ENCODE assay signal across 1 cellular context in the genomic region with DNA sequence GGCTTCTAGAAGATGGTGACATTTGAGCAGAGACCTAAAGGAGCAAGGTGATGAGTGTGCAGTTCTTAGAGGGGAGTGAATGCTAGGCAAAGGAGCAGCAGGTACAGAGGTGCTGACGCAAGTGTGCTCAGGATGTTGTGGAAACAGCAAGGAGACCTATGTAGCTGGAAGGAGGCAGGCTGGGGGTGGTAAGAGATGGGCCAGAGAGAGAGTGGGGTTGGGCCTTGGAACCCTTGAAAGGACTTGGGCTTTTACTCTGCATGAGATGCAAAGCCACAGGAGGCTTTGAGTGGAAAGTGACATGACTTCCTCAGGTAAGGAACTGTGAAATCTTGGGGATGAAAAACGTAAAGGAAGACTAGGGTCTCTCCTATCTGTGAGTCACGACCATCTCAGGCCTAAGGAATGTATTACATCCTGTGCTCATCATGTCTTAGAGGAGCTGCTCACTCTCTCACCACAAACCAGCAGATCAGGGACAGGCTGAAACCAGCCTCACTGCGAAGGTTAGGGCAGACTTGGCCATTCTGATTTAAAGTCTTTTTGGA.
TF ChIP-seq lines count a peak whose summit lies in the region.

No MANE protein-coding gene starts in this region.

TF ChIP-seq in GM23338, 12 proteins besides CTCF, POLR2A, EP300 and RAD21 (continued from another document):
- TF ChIP-seq, protein P1, sequence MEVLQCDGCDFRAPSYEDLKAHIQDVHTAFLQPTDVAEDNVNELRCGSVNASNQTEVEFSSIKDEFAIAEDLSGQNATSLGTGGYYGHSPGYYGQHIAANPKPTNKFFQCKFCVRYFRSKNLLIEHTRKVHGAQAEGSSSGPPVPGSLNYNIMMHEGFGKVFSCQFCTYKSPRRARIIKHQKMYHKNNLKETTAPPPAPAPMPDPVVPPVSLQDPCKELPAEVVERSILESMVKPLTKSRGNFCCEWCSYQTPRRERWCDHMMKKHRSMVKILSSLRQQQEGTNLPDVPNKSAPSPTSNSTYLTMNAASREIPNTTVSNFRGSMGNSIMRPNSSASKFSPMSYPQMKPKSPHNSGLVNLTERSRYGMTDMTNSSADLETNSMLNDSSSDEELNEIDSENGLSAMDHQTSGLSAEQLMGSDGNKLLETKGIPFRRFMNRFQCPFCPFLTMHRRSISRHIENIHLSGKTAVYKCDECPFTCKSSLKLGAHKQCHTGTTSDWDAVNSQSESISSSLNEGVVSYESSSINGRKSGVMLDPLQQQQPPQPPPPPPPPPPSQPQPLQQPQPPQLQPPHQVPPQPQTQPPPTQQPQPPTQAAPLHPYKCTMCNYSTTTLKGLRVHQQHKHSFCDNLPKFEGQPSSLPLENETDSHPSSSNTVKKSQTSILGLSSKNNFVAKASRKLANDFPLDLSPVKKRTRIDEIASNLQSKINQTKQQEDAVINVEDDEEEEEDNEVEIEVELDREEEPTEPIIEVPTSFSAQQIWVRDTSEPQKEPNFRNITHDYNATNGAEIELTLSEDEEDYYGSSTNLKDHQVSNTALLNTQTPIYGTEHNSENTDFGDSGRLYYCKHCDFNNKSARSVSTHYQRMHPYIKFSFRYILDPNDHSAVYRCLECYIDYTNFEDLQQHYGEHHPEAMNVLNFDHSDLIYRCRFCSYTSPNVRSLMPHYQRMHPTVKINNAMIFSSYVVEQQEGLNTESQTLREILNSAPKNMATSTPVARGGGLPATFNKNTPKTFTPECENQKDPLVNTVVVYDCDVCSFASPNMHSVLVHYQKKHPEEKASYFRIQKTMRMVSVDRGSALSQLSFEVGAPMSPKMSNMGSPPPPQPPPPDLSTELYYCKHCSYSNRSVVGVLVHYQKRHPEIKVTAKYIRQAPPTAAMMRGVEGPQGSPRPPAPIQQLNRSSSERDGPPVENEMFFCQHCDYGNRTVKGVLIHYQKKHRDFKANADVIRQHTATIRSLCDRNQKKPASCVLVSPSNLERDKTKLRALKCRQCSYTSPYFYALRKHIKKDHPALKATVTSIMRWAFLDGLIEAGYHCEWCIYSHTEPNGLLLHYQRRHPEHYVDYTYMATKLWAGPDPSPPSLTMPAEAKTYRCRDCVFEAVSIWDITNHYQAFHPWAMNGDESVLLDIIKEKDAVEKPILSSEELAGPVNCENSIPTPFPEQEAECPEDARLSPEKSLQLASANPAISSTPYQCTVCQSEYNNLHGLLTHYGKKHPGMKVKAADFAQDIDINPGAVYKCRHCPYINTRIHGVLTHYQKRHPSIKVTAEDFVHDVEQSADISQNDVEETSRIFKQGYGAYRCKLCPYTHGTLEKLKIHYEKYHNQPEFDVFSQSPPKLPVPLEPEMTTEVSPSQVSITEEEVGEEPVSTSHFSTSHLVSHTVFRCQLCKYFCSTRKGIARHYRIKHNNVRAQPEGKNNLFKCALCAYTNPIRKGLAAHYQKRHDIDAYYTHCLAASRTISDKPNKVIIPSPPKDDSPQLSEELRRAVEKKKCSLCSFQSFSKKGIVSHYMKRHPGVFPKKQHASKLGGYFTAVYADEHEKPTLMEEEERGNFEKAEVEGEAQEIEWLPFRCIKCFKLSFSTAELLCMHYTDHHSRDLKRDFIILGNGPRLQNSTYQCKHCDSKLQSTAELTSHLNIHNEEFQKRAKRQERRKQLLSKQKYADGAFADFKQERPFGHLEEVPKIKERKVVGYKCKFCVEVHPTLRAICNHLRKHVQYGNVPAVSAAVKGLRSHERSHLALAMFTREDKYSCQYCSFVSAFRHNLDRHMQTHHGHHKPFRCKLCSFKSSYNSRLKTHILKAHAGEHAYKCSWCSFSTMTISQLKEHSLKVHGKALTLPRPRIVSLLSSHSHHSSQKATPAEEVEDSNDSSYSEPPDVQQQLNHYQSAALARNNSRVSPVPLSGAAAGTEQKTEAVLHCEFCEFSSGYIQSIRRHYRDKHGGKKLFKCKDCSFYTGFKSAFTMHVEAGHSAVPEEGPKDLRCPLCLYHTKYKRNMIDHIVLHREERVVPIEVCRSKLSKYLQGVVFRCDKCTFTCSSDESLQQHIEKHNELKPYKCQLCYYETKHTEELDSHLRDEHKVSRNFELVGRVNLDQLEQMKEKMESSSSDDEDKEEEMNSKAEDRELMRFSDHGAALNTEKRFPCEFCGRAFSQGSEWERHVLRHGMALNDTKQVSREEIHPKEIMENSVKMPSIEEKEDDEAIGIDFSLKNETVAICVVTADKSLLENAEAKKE (CRISPR knock-in tag; IDR thresholded peaks at IDR 0.05): no peak
- TF ChIP-seq ZNF331 (CRISPR knock-in tag; IDR thresholded peaks at IDR 0.05; ENCODE audit: low read depth): no peak
- TF ChIP-seq NANOG (IDR thresholded peaks at IDR 0.05; ENCODE audit: borderline replicate concordance): no peak
- no peak for TF ChIP-seq ZNF114 (CRISPR knock-in tag; IDR thresholded peaks at IDR 0.05)
- TF ChIP-seq STAT1 (IDR thresholded peaks at IDR 0.05; ENCODE audit: unreplicated experiment): no peak
- no peak for TF ChIP-seq POLR2AphosphoS5 (IDR thresholded peaks at IDR 0.05; ENCODE audit: low read depth)
